In genomic region chr19:42540071-42540553, GRCh38 we compare ENCODE assay signal across 1 cellular context.
TF ChIP-seq lines count a peak whose summit lies in the region.

No MANE protein-coding gene starts in this region.

TF ChIP-seq in SK-N-SH, 30 proteins besides CTCF, POLR2A, EP300 and RAD21 (continued from another document):
- TF ChIP-seq REST (IDR thresholded peaks at IDR 0.05; ENCODE audit: low read depth, low read length) (no peak), POLR2AphosphoS5 (IDR thresholded peaks at IDR 0.05; ENCODE audit: low read depth, low read length) (no peak), FOXJ3 (CRISPR knock-in tag; IDR thresholded peaks at IDR 0.05) (no peak), NRF1 (IDR thresholded peaks at IDR 0.05; ENCODE audit: low read depth, low read length) (no peak), FOXM1 (IDR thresholded peaks at IDR 0.05; ENCODE audit: low read depth) (no peak)
